Comparison of ENCODE assay signal across 8 cellular contexts in the genomic region with DNA sequence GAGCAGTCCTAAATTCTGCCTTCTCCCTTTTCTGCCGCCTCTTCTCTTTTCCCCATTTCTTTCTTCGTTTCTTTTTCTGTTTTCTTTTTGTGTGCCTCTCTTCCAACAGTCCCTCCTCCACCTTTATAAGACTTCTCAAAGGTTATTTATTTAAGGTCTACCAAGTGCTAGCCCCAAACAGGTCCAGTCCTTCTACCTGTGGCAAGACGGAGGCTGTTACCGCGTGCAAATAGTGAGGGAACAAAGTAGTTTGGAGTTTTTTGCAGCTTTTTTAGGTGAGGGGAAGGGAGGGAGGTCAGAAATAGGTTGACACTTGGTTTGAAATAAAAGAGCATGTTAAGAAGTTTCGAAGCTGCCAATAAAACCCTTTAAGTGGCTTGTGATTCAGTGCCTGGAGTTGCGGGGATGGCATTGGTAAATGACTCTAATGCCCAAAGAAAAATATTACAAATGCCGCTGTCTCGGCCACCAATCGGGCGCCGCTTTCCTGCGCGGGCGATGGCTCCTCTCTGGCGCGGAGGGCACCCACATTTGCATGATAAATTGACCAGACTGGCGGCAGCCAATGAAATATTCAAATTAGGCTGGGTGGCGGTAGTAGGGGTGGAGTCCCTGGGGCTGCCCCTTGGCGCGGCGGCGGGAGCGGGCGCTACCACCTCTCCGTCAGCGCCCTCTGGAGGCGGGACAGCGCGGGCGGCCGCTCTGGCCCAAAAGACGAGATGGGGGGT. TPM values are rescaled to one million over a fixed set of nuclear protein-coding genes. Genes with fewer than 3 reads are reported as not detected.
DNase-seq lines count a peak whose midpoint lies in the region; FAIRE-seq and TF ChIP-seq lines count a peak whose summit lies in the region.

No MANE protein-coding gene starts in this region.

- peaks cover 12% of the 10 kb centered on the region for H3K4me1 Mint-ChIP-seq in glutamatergic neuron (ENCODE audit: low read depth, unreplicated experiment)

- peak; percentile 60 for TF ChIP-seq CTCF in glutamatergic neuron (IDR thresholded peaks at IDR 0.05; ENCODE audit: partially characterized antibody, unreplicated experiment)

- DNase-seq in activated T-cell treated with anti-CD3 and anti-CD28 coated beads for 48 hours (ENCODE audit: low read depth) (peak; percentile 65), glutamatergic neuron (peak; percentile 46), D341Med (ENCODE audit: low spot score) (no peak), GOT3 (lab: John Stamatoyannopoulos, UW) (no peak), GM19239 (ENCODE audit: insufficient read length, low spot score) (no peak), DMS153 treated with DMSO at 0.1 percent for 48 hours (lab: John Stamatoyannopoulos, UW; ENCODE audit: unreplicated experiment) (no peak)
- DNase-seq in stimulated activated CD4-positive, alpha-beta T cell treated with anti-CD3 and anti-CD28 coated beads, Interleukin-15, amount 100 ng/mL, for 1 hour (ENCODE audit: low read depth in 1 of 2, low spot score in 1 of 2) = peak; percentile 21 to 49

- H3K27ac Mint-ChIP-seq in glutamatergic neuron (ENCODE audit: unreplicated experiment) = no peak overlapping the region

- H3K9me3 ChIP-seq in HUES6 (ENCODE audit: control insufficient read depth, insufficient read depth, low read depth, low read length) = no peaks in the 10 kb centered on the region

- peaks cover 5% of the 10 kb centered on the region for H3K9me3 Mint-ChIP-seq in glutamatergic neuron (ENCODE audit: unreplicated experiment)

- peak overlapping the region; percentile 69 for H3K4me3 ChIP-seq in HUES6 (ENCODE audit: low read depth, low read length)

- H3K27me3 Mint-ChIP-seq in glutamatergic neuron (ENCODE audit: unreplicated experiment) = peaks cover 39% of the 10 kb centered on the region

- no peak overlapping the region for H3K27ac ChIP-seq in HUES6 (ENCODE audit: low read depth, low read length)

- H3K4me3 Mint-ChIP-seq in glutamatergic neuron (ENCODE audit: unreplicated experiment) = no peak overlapping the region

- FAIRE-seq in GM19239 (lab: Jason Lieb, UNC) = no peak

- H3K36me3 Mint-ChIP-seq in glutamatergic neuron (ENCODE audit: unreplicated experiment) = no peaks in the 10 kb centered on the region

- H3K27me3 ChIP-seq in HUES6 (ENCODE audit: control insufficient read depth, insufficient read depth, low read length) = peaks cover 75% of the 10 kb centered on the region

- peaks cover 51% of the 10 kb centered on the region for H3K4me1 ChIP-seq in HUES6 (ENCODE audit: control insufficient read depth, insufficient read depth, low read length)

- peak overlapping the region; percentile 60 for H3K9ac ChIP-seq in HUES6 (ENCODE audit: low read length)

- H3K36me3 ChIP-seq in HUES6 (ENCODE audit: control insufficient read depth, insufficient read depth, low read length) = no peaks in the 10 kb centered on the region

RNA-seq across cellular contexts. Expression of gene TSHZ3, which starts 7.5 kb away (rescaled TPM):
- 7.4 TPM for total RNA-seq in glutamatergic neuron (ENCODE audit: unreplicated experiment)

Comparison
In these comparisons a context has a peak if more than half of its experiments do, and no peak if none do; other contexts are left out.
1. DNase-seq: peak in activated T-cell treated with anti-CD3 and anti-CD28 coated beads for 48 hours (single experiment), glutamatergic neuron (single experiment) and stimulated activated CD4-positive, alpha-beta T cell treated with anti-CD3 and anti-CD28 coated beads, Interleukin-15, amount 100 ng/mL, for 1 hour (2 of 2); none in D341Med (single experiment), GOT3 (single experiment), GM19239 (single experiment) and DMS153 treated with DMSO at 0.1 percent for 48 hours (single experiment).